ENCODE assay signal across 8 cellular contexts in the genomic region with DNA sequence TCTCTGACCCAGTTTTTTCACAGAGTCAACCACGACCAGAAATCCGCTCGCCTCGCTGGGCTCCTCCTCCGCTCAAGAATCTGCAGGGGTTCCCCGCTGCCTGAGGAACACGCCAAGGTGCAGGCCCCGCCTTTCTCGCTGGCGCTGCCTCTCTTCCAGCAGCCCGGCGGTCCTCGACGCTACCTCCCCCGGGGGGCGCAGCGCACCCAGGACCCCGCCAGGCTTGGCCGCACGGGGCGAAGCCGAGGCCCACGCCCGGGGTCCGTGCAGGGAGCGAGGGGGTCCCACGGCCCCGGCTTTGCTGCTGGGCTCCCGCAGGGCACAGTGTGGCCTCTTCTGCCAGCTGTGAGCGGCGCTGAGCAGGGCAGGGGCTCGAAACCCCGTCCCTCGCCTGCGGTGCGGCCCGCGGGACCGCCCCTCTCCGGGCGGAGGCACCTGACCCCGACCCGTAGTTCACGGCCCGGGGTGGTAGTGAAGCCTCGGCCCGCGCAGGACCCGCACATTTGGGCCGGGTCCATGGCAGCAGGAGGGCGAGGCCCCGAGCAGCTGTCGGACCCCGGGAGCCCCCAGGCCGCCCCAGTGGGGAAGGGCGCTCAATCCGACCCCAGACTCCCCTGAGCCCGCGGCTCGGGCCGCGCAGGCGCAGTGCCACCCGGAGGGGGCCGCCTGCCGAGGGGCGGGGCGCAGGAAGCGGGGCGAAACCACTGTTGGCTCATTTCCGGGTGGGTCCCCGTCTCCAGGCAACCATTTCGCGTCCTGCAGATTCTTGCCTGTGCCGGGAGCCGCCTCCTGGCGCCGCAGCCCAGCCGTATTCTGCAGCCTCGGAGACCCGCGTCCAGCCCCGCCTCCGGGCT. TPM values are rescaled to one million over a fixed set of nuclear protein-coding genes. Genes with fewer than 3 reads are reported as not detected.
DNase-seq lines count a peak whose midpoint lies in the region; ATAC-seq, FAIRE-seq and TF ChIP-seq lines count a peak whose summit lies in the region.

No MANE protein-coding gene starts in this region.

- no peaks in the 10 kb centered on the region for H3K79me2 ChIP-seq in Karpas-422 (ENCODE audit: low read length)

- H3K27ac Mint-ChIP-seq in activated T-helper 1 cell treated with anti-CD3 and anti-CD28 coated beads, Interleukin-12 subunit alpha, Interleukin-12 subunit beta, Interleukin-2, Interleukin-4 antibody, amounts not matched to agents 30 ng/mL and 10 ng/mL and 1 ng/mL, durations not matched to agents 14 hours and 24 hours and 36 hours, result peak overlapping the region; percentile 93
- H3K27ac Mint-ChIP-seq in naive thymus-derived CD8-positive, alpha-beta T cell, result peak overlapping the region; percentile 85 to 97 (median 92)
- H3K27ac Mint-ChIP-seq in stimulated activated memory B cell treated with anti-CD40 and anti-IgM and Interleukin-4, amounts not matched to agents 10 μg/mL and 1 μg/mL and 100 μg/mL, for 72 hours, result peak overlapping the region; percentile 85

- peak overlapping the region; percentile 92 for H3K4me2 ChIP-seq in Karpas-422 (ENCODE audit: low read depth, low read length, poor library complexity, severe bottlenecking)

- no peaks in the 10 kb centered on the region for H3K4me1 Mint-ChIP-seq in activated T-helper 1 cell treated with anti-CD3 and anti-CD28 coated beads, Interleukin-12 subunit alpha, Interleukin-12 subunit beta, Interleukin-2, Interleukin-4 antibody, amounts not matched to agents 30 ng/mL and 10 ng/mL and 1 ng/mL, durations not matched to agents 14 hours and 24 hours and 36 hours (ENCODE audit: low read depth)
- H3K4me1 Mint-ChIP-seq in naive thymus-derived CD8-positive, alpha-beta T cell, result peaks cover 8 to 32% (median 21%) of the 10 kb centered on the region in 4 donors
- H3K4me1 Mint-ChIP-seq in stimulated activated memory B cell treated with anti-CD40 and anti-IgM and Interleukin-4, amounts not matched to agents 10 μg/mL and 1 μg/mL and 100 μg/mL, for 72 hours, result peaks cover 30% of the 10 kb centered on the region

- TF ChIP-seq CTCF in fibroblast of mammary gland (conservative IDR thresholded peaks at IDR 0.05; ENCODE audit: control insufficient read depth, insufficient read depth, low read depth, low read length), result no peak

- peak; percentile 77 for ATAC-seq in GM21786 (IDR thresholded peaks at IDR 0.05; ENCODE audit: unreplicated experiment)
- ATAC-seq in naive thymus-derived CD8-positive, alpha-beta T cell, result peak; percentile 82 to 84
- peak; percentile 86 for ATAC-seq in stimulated activated memory B cell treated with anti-CD40 and anti-IgM and Interleukin-4, amounts not matched to agents 10 μg/mL and 1 μg/mL and 100 μg/mL, for 72 hours

- H3K36me3 Mint-ChIP-seq in activated T-helper 1 cell treated with anti-CD3 and anti-CD28 coated beads, Interleukin-12 subunit alpha, Interleukin-12 subunit beta, Interleukin-2, Interleukin-4 antibody, amounts not matched to agents 30 ng/mL and 10 ng/mL and 1 ng/mL, durations not matched to agents 14 hours and 24 hours and 36 hours (ENCODE audit: low read depth), result no peaks in the 10 kb centered on the region
- H3K36me3 Mint-ChIP-seq in naive thymus-derived CD8-positive, alpha-beta T cell, result peaks cover 0 to 8% (median 2%) of the 10 kb centered on the region in 3 donors
- H3K36me3 Mint-ChIP-seq in stimulated activated memory B cell treated with anti-CD40 and anti-IgM and Interleukin-4, amounts not matched to agents 10 μg/mL and 1 μg/mL and 100 μg/mL, for 72 hours, result peaks cover 2% of the 10 kb centered on the region

- no peak for FAIRE-seq in RCC 7860 (lab: Jason Lieb, UNC)

- H4K20me1 ChIP-seq in Karpas-422 (ENCODE audit: insufficient read depth, low read depth, low read length), result no peaks in the 10 kb centered on the region

- H3K9me3 Mint-ChIP-seq in activated T-helper 1 cell treated with anti-CD3 and anti-CD28 coated beads, Interleukin-12 subunit alpha, Interleukin-12 subunit beta, Interleukin-2, Interleukin-4 antibody, amounts not matched to agents 30 ng/mL and 10 ng/mL and 1 ng/mL, durations not matched to agents 14 hours and 24 hours and 36 hours, result peaks cover 20% of the 10 kb centered on the region
- H3K9me3 Mint-ChIP-seq in naive thymus-derived CD8-positive, alpha-beta T cell, result peaks cover 2 to 15% (median 7%) of the 10 kb centered on the region in 9 donors
- H3K9me3 Mint-ChIP-seq in stimulated activated memory B cell treated with anti-CD40 and anti-IgM and Interleukin-4, amounts not matched to agents 10 μg/mL and 1 μg/mL and 100 μg/mL, for 72 hours, result peaks cover 7% of the 10 kb centered on the region

- H3K9me3 ChIP-seq in Karpas-422 (ENCODE audit: low read length), result no peaks in the 10 kb centered on the region; the same call in 1 of the 2 replicates

- no peaks in the 10 kb centered on the region for H3K36me3 ChIP-seq in Karpas-422 (ENCODE audit: insufficient read depth, low read length)

- H3K27ac ChIP-seq in Karpas-422 (ENCODE audit: low read length), result no peak overlapping the region

- peak overlapping the region; percentile 88 for H3K9ac ChIP-seq in Karpas-422 (ENCODE audit: low read length)

- no peaks in the 10 kb centered on the region for H3K9me2 ChIP-seq in Karpas-422 (replicated peaks; ENCODE audit: insufficient read depth, low read length)

- H3K4me1 ChIP-seq in Karpas-422 (ENCODE audit: low read length), result peaks cover 13% of the 10 kb centered on the region

- H3K27me3 Mint-ChIP-seq in activated T-helper 1 cell treated with anti-CD3 and anti-CD28 coated beads, Interleukin-12 subunit alpha, Interleukin-12 subunit beta, Interleukin-2, Interleukin-4 antibody, amounts not matched to agents 30 ng/mL and 10 ng/mL and 1 ng/mL, durations not matched to agents 14 hours and 24 hours and 36 hours (ENCODE audit: insufficient read depth), result no peaks in the 10 kb centered on the region
- no peaks in the 10 kb centered on the region for H3K27me3 Mint-ChIP-seq in naive thymus-derived CD8-positive, alpha-beta T cell
- H3K27me3 Mint-ChIP-seq in stimulated activated memory B cell treated with anti-CD40 and anti-IgM and Interleukin-4, amounts not matched to agents 10 μg/mL and 1 μg/mL and 100 μg/mL, for 72 hours, result peaks cover 11% of the 10 kb centered on the region

- H3K4me3 ChIP-seq in Karpas-422 (ENCODE audit: low read length) (peak overlapping the region; percentile 82), fibroblast of mammary gland (ENCODE audit: control insufficient read depth, low read depth, low read length) (peak overlapping the region; percentile 58)

- intact Hi-C loops in activated T-helper 1 cell treated with anti-CD3 and anti-CD28 coated beads, Interleukin-12 subunit alpha, Interleukin-12 subunit beta, Interleukin-2, Interleukin-4 antibody, amounts not matched to agents 30 ng/mL and 10 ng/mL and 1 ng/mL, durations not matched to agents 14 hours and 24 hours and 36 hours (cut with micrococcal nuclease), result loop anchor here (1.0 to 10.0 kb wide), 9 partner anchors 56 to 1262 kb away; partner anchors contain the start of genes C1orf174, MORN1, PANK4 and PRXL2B

- H3K27me3 ChIP-seq in Karpas-422 (ENCODE audit: low read length), result no peaks in the 10 kb centered on the region

- H3K4me3 Mint-ChIP-seq in activated T-helper 1 cell treated with anti-CD3 and anti-CD28 coated beads, Interleukin-12 subunit alpha, Interleukin-12 subunit beta, Interleukin-2, Interleukin-4 antibody, amounts not matched to agents 30 ng/mL and 10 ng/mL and 1 ng/mL, durations not matched to agents 14 hours and 24 hours and 36 hours, result peak overlapping the region; percentile 85
- peak overlapping the region; percentile 78 to 94 (median 90) for H3K4me3 Mint-ChIP-seq in naive thymus-derived CD8-positive, alpha-beta T cell
- H3K4me3 Mint-ChIP-seq in stimulated activated memory B cell treated with anti-CD40 and anti-IgM and Interleukin-4, amounts not matched to agents 10 μg/mL and 1 μg/mL and 100 μg/mL, for 72 hours, result peak overlapping the region; percentile 85

- H2AFZ ChIP-seq in Karpas-422 (ENCODE audit: low read length), result peak overlapping the region; percentile 96

- peak; percentile 92 for DNase-seq in DMS79 treated with DMSO at 0.1 percent for 48 hours (lab: John Stamatoyannopoulos, UW)
- peak; percentile 95 for DNase-seq in Karpas-422
- DNase-seq in RCC 7860 (ENCODE audit: low spot score), result peak; percentile 80
- peak; percentile 93 for DNase-seq in activated T-helper 1 cell treated with anti-CD3 and anti-CD28 coated beads, Interleukin-12 subunit alpha, Interleukin-12 subunit beta, Interleukin-2, Interleukin-4 antibody, amounts not matched to agents 30 ng/mL and 10 ng/mL and 1 ng/mL, durations not matched to agents 14 hours and 24 hours and 36 hours (ENCODE audit: low spot score)
- DNase-seq in fibroblast of mammary gland (ENCODE audit: low read depth), result peak; percentile 83
- DNase-seq in naive thymus-derived CD8-positive, alpha-beta T cell, result peak; percentile 92 to 98 (median 96)

- POLR2A ChIA-PET in naive thymus-derived CD8-positive, alpha-beta T cell (lab: Charles Lee), result interaction anchor here (1.1 to 4.9 kb wide), 7 partner anchors 19 to 117 kb away, joined by 3 to 50 read pairs (median 4); partner anchors contain the start of genes PRXL2B and TNFRSF14

RNA-seq across cellular contexts. Expression of gene MMEL1, which starts 10.0 kb away (rescaled TPM):
- total RNA-seq in Karpas-422 (2014; rRNA removed; shearing (Covaris generic); ENCODE audit: low replicate concordance), result not detected in 2 replicates
- total RNA-seq in activated T-helper 1 cell treated with anti-CD3 and anti-CD28 coated beads, Interleukin-12 subunit alpha, Interleukin-12 subunit beta, Interleukin-2, Interleukin-4 antibody, amounts not matched to agents 30 ng/mL and 10 ng/mL and 1 ng/mL, durations not matched to agents 14 hours and 24 hours and 36 hours, result 0.86 and 1.0 TPM in 2 replicates
- 1 to 10 TPM; 2.5 to 3.3 TPM for total RNA-seq in naive thymus-derived CD8-positive, alpha-beta T cell
- polyA plus RNA-seq in naive thymus-derived CD8-positive, alpha-beta T cell, result 10 to 100 TPM in 1 of 3 donors, 1 to 10 TPM in 2; 6.0 to 18.9 (median 9.6) TPM

RNA-seq across cellular contexts. Expression of gene PRXL2B, which starts 56.2 kb away (rescaled TPM):
- total RNA-seq in Karpas-422 (2014; rRNA removed; shearing (Covaris generic); ENCODE audit: low replicate concordance), result 0.89 and 0.90 TPM in 2 replicates
- 39.5 and 42.1 TPM in 2 replicates for total RNA-seq in activated T-helper 1 cell treated with anti-CD3 and anti-CD28 coated beads, Interleukin-12 subunit alpha, Interleukin-12 subunit beta, Interleukin-2, Interleukin-4 antibody, amounts not matched to agents 30 ng/mL and 10 ng/mL and 1 ng/mL, durations not matched to agents 14 hours and 24 hours and 36 hours
- 10 to 100 TPM; 39.6 to 45.4 TPM for total RNA-seq in naive thymus-derived CD8-positive, alpha-beta T cell
- polyA plus RNA-seq in naive thymus-derived CD8-positive, alpha-beta T cell, result 10 to 100 TPM; 20.6 to 37.5 (median 27.4) TPM

Comparison
In these comparisons a context has a peak if more than half of its experiments do, and no peak if none do; other contexts are left out.
1. RNA of gene PRXL2B, which starts 56.2 kb away (total RNA-seq): 39.6 to 45.4 TPM in naive thymus-derived CD8-positive, alpha-beta T cell and 39.5 to 42.1 TPM in activated T-helper 1 cell treated with anti-CD3 and anti-CD28 coated beads, Interleukin-12 subunit alpha, Interleukin-12 subunit beta, Interleukin-2, Interleukin-4 antibody, amounts not matched to agents 30 ng/mL and 10 ng/mL and 1 ng/mL, durations not matched to agents 14 hours and 24 hours and 36 hours; 0.89 to 0.90 TPM in Karpas-422; every median in the first group is over 10 times any median in the second.
2. Peak in every context shown above with its lines, with median percentiles within 50 percentile points of each other: DNase-seq, ATAC-seq, H3K27ac Mint-ChIP-seq and H3K4me3 Mint-ChIP-seq.